Comparison of ENCODE assay signal across 8 cellular contexts in genomic region chr14:20305265-20306078, GRCh38. TPM values are rescaled to one million over a fixed set of nuclear protein-coding genes. Genes with fewer than 3 reads are reported as not detected.
DNase-seq lines count a peak whose midpoint lies in the region; ATAC-seq and TF ChIP-seq lines count a peak whose summit lies in the region.

TTC5 (minus strand) TSS chr14:20305951; CDS start chr14:20305937, 14 bp downstream.

- no peak for TF ChIP-seq EP300 in Ishikawa (IDR thresholded peaks at IDR 0.05; ENCODE audit: borderline replicate concordance)

- H3K4me1 ChIP-seq in muscle layer of colon (ENCODE audit: insufficient read depth, low read length), result peaks cover 10% of the 10 kb centered on the region

- no peaks in the 10 kb centered on the region for H3K9me3 ChIP-seq in muscle layer of colon (ENCODE audit: low read length)

- peak; percentile 34; the same call in 1 of the 2 replicates for TF ChIP-seq RAD21 in Ishikawa (IDR thresholded peaks at IDR 0.05; ENCODE audit: low read depth)

- peak; percentile 52 for DNase-seq in DMS153 (lab: John Stamatoyannopoulos, UW)
- peak; percentile 56 for DNase-seq in OCI-M2 (lab: John Stamatoyannopoulos, UW; ENCODE audit: unreplicated experiment)
- peak; percentile 88 for DNase-seq in activated T-cell treated with anti-CD3 and anti-CD28 coated beads for 4 hours
- DNase-seq in stimulated activated CD8-positive, alpha-beta memory T cell treated with anti-CD3 and anti-CD28 coated beads, Interleukin-7, amount 100 ng/mL, for 24 hours (ENCODE audit: low read depth), result peak; percentile 90

- H3K9ac ChIP-seq in muscle layer of colon (ENCODE audit: low read length), result peak within 1 kb of the TSS; percentile 40

- H3K36me3 ChIP-seq in muscle layer of colon (ENCODE audit: insufficient read depth, low read length), result peaks cover 16% of the 10 kb centered on the region

- peak; percentile 96 for ATAC-seq in GM21529 (IDR thresholded peaks at IDR 0.05; ENCODE audit: unreplicated experiment)
- peak; percentile 96 for ATAC-seq in esophagus mucosa

- no peak within 1 kb of the TSS for H3K27ac ChIP-seq in muscle layer of colon (ENCODE audit: low read depth, low read length)

- H3K4me3 ChIP-seq in muscle layer of colon (ENCODE audit: low read depth in 1 of 2, low read length in 2 of 2), result peak within 1 kb of the TSS; percentile 78 to 83

- no peaks in the 10 kb centered on the region for H3K27me3 ChIP-seq in muscle layer of colon (ENCODE audit: control insufficient read depth in 1 of 2, insufficient read depth in 2 of 2, low read length in 2 of 2)

TF ChIP-seq in Ishikawa, 13 proteins besides CTCF, POLR2A, EP300 and RAD21:
- no peak for TF ChIP-seq CREB1 (IDR thresholded peaks at IDR 0.05; ENCODE audit: low read depth)
- no peak for TF ChIP-seq EGR1 (IDR thresholded peaks at IDR 0.05)
- peak; percentile 59; the same call in 1 of the 2 replicates for TF ChIP-seq TCF12 (IDR thresholded peaks at IDR 0.05; ENCODE audit: low read depth)
- no peak for TF ChIP-seq ZBTB7A (IDR thresholded peaks at IDR 0.05; ENCODE audit: low read depth)
- no peak for TF ChIP-seq NFIC (IDR thresholded peaks at IDR 0.05)
- TF ChIP-seq REST (IDR thresholded peaks at IDR 0.05; ENCODE audit: low read depth), result no peak
- TF ChIP-seq TEAD4 (IDR thresholded peaks at IDR 0.05), result peak; percentile 31; the same call in 1 of the 2 replicates
- no peak for TF ChIP-seq CEBPB (IDR thresholded peaks at IDR 0.05)
- peak; percentile 68; the same call in 1 of the 2 replicates for TF ChIP-seq TAF1 (IDR thresholded peaks at IDR 0.05; ENCODE audit: low read depth)
- TF ChIP-seq MAX (IDR thresholded peaks at IDR 0.05), result peak; percentile 67
- no peak for TF ChIP-seq FOXM1 (IDR thresholded peaks at IDR 0.05; ENCODE audit: borderline replicate concordance, low read depth)
- peak; percentile 87 for TF ChIP-seq YY1 (IDR thresholded peaks at IDR 0.05; ENCODE audit: low read depth)

RNA-seq across cellular contexts. Expression of gene TTC5, which starts in this region (rescaled TPM):
- 10.5 TPM for total RNA-seq in esophagus mucosa
